21 cellular contexts compared by ENCODE assay signal in the genomic region with DNA sequence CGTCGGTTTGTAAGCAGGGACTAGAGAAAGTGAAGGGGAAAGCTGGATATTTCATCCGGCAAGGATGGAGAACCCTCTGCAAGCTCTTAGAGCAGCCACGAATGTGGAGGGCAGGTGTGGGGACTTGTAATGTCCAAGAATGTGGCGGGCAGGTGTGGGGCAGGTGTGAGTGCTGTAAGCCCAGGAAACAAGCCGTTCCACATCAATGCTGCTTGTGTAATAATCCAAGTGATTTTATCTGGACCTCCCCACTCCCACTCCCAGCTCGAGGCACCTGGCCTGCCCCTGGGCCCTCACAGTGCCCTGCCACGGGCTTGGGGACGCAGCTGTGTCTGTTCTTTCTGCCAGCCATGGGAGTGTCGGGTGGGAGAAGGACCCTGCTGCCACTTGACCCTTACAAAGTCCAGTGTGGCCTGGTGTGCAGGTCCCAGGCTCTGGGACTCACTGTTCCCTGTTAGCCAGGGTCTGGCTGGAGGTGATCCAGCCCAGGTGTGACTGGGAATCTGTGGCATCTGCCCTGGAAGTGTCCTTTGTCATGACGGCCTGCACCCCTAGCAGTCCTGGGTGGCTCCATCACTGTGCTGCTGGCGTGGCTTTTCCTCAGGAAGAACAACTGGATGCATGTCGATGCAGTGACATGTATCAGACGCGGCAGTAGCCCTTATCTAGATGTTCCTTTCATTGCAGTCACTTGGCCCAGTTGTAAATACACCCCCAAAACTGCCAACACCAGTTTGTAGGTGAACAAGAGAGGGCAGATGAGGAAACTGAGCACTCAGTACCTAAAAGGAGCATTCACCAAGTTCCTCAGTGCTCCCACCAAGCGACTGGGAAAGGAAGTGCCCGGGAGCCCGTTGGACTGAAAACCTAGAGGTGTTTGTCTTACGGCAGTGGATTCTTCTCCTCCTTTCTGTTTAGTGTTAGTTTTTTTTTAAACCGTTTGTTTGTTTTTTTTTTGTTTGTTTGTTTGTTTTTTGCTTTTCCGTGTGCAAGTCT. TPM values are rescaled to one million over a fixed set of nuclear protein-coding genes. Genes with fewer than 3 reads are reported as not detected.
A peak's percentile ranks its signal among the peaks of the same experiment; 100 is the strongest.
DNase-seq lines count a peak whose midpoint lies in the region; ATAC-seq, FAIRE-seq and TF ChIP-seq lines count a peak whose summit lies in the region.
"Had no signal": no experiment of that assay in that cellular context is flagged by ENCODE, and none has a peak within 500 bp of the region (broad histone marks: within the 10 kb centered on the region; RNA-seq: fewer than 3 reads in every experiment).

No MANE protein-coding gene starts in this region.

- no peak overlapping the region for H3K9ac ChIP-seq in HepG2 (ENCODE audit: insufficient read depth, low read depth, low read length)
- H3K9ac ChIP-seq: SK-N-SH had no signal

- in situ Hi-C loops in HepG2 (cut with HindIII; ENCODE audit: extremely low pct_ligation_motif_present, low pct_unique_long_range_greater_than_20kb) (no loop called here), SK-MEL-5 (cut with HindIII; ENCODE audit: low pct_unique_long_range_greater_than_20kb, low sequenced_read_pairs) (no loop called here)

- H3K27ac Mint-ChIP-seq in neural crest cell (ENCODE audit: unreplicated experiment): peak overlapping the region; percentile 81
- H3K27ac Mint-ChIP-seq: CD4-positive, alpha-beta T cell had no signal

- peaks cover 7% of the 10 kb centered on the region for H3K4me1 Mint-ChIP-seq in neural crest cell

- DNase-seq in HepG2 (ENCODE audit: low spot score) (no peak), right lobe of liver (no peak), SK-MEL-5 (ENCODE audit: low read depth, low spot score) (peak; percentile 11), neural crest cell (ENCODE audit: low read depth, low spot score) (no peak), small intestine (no peak), NAMALWA (ENCODE audit: low spot score) (no peak), NCI-H2227 treated with DMSO at 0.1 percent for 48 hours (lab: John Stamatoyannopoulos, UW) (no peak)
- DNase-seq: CD4-positive, alpha-beta T cell; DND-41; MM.1S; NCI-H1092 treated with DMSO at 0.1 percent for 48 hours; NCI-H1694 treated with DMSO at 0.1 percent for 48 hours; NCI-H2171; NCI-H446 treated with DMSO at 0.1 percent for 48 hours; NCI-H82; OCI-M1; SK-N-SH had no signal

- CTCF ChIA-PET in HepG2 (lab: Yijun Ruan, JAX; ENCODE audit: low intra/inter-chr PET ratio, low total read pairs): no interaction called here

- ATAC-seq in HepG2 (peak; percentile 50), right lobe of liver (no peak), HG02885 (IDR thresholded peaks at IDR 0.05; ENCODE audit: poor library complexity, unreplicated experiment) (no peak)
- ATAC-seq: A549 had no signal

- H3K4me1 ChIP-seq in HepG2 (ENCODE audit: insufficient read depth, low read length) (no peaks in the 10 kb centered on the region), right lobe of liver (no peaks in the 10 kb centered on the region), small intestine (ENCODE audit: control insufficient read depth in 2 of 2, insufficient read depth in 1 of 2, low read depth in 1 of 2, low read length in 1 of 2) (no peaks in the 10 kb centered on the region)
- H3K4me1 ChIP-seq: A549, HAP-1 had no signal

- H3K27me3 Mint-ChIP-seq in neural crest cell (ENCODE audit: low read depth): no peaks in the 10 kb centered on the region

- H3K4me3 ChIP-seq in HepG2 (replicated peaks in 1 of 3; ENCODE audit: insufficient read depth in 1 of 3, low read depth in 2 of 3, low read length in 3 of 3): no peak overlapping the region
- no peak overlapping the region for H3K4me3 ChIP-seq in right lobe of liver
- no peak overlapping the region for H3K4me3 ChIP-seq in small intestine (ENCODE audit: low read depth in 1 of 2, low read length in 2 of 2)
- H3K4me3 ChIP-seq: A549, HAP-1 had no signal

- H3K4me2 ChIP-seq in HepG2 (ENCODE audit: low read depth, low read length): no peak overlapping the region
- H3K4me2 ChIP-seq: A549, SK-N-SH had no signal

- H3K36me3 Mint-ChIP-seq in neural crest cell (ENCODE audit: low read depth): peaks cover 2% of the 10 kb centered on the region

- POLR2A ChIA-PET in HepG2 (lab: Yijun Ruan, JAX): no interaction called here

- no peak overlapping the region for H3K4me3 Mint-ChIP-seq in neural crest cell
- H3K4me3 Mint-ChIP-seq: CD4-positive, alpha-beta T cell had no signal

- 24% methylated on average over 21 of the region's 21 CpGs for WGBS in HepG2 (ENCODE audit: low lambda C conversion rate)
- 49% methylated on average over 13 of the region's 21 CpGs for WGBS in right lobe of liver (ENCODE audit: insufficient coverage, low coverage, low lambda C conversion rate, missing lambda C conversion rate)
- WGBS in small intestine, 3 donors: 75 to 81% (median 79%) methylated on average over 21 of the region's 21 CpGs

- H4K20me1 ChIP-seq in HepG2 (ENCODE audit: insufficient read depth, low read length): no peaks in the 10 kb centered on the region

- H2AFZ ChIP-seq in HepG2 (ENCODE audit: low read length): no peak overlapping the region

- TF ChIP-seq CTCF in HepG2 (CRISPR knock-in tag; IDR thresholded peaks at IDR 0.05) (no peak), right lobe of liver (IDR thresholded peaks at IDR 0.05) (no peak), neural crest cell (conservative IDR thresholded peaks at IDR 0.05) (no peak)

- TF ChIP-seq POLR2A in HepG2 (IDR thresholded peaks at IDR 0.05; ENCODE audit: insufficient read depth in 1 of 2, low read depth in 2 of 2, low read length in 2 of 2): no peak
- no peak for TF ChIP-seq POLR2A in right lobe of liver (IDR thresholded peaks at IDR 0.05)

- H3K27ac ChIP-seq in HepG2 (ENCODE audit: extremely low read length, insufficient read depth, low read length): no peak overlapping the region
- no peak overlapping the region for H3K27ac ChIP-seq in right lobe of liver
- no peak overlapping the region for H3K27ac ChIP-seq in small intestine (ENCODE audit: low read depth in 1 of 2, low read length in 1 of 2)
- H3K27ac ChIP-seq: A549 had no signal

- BruUV-seq in HepG2 (replicated peaks; lab: Mats Ljungman, UMichigan): no TSS peak

- no peaks in the 10 kb centered on the region for H3K36me3 ChIP-seq in HepG2 (replicated peaks in 1 of 2; ENCODE audit: control insufficient read depth in 1 of 2, insufficient read depth in 2 of 2, low read length in 2 of 2)
- no peaks in the 10 kb centered on the region for H3K36me3 ChIP-seq in right lobe of liver
- H3K36me3 ChIP-seq in small intestine (ENCODE audit: control insufficient read depth in 2 of 2, insufficient read depth in 2 of 2, low read length in 2 of 2): no peaks in the 10 kb centered on the region
- H3K36me3 ChIP-seq: HAP-1 had no signal

- no peak for TF ChIP-seq RAD21 in HepG2 (CRISPR knock-in tag; IDR thresholded peaks at IDR 0.05)

- H3K27me3 ChIP-seq in HepG2 (ENCODE audit: control insufficient read depth in 1 of 2, insufficient read depth in 2 of 2, low read length in 2 of 2) (no peaks in the 10 kb centered on the region), right lobe of liver (no peaks in the 10 kb centered on the region), small intestine (ENCODE audit: control insufficient read depth in 2 of 2, insufficient read depth in 2 of 2, low read length in 2 of 2) (peaks cover 0 to 2% of the 10 kb centered on the region in 2 donors)

- no peaks in the 10 kb centered on the region for H3K79me2 ChIP-seq in HepG2 (ENCODE audit: insufficient read depth, low read length)

- H3K9me3 ChIP-seq in HepG2 (ENCODE audit: low read length) (no peaks in the 10 kb centered on the region), right lobe of liver (no peaks in the 10 kb centered on the region), small intestine (ENCODE audit: control insufficient read depth, low read depth) (no peaks in the 10 kb centered on the region)
- H3K9me3 ChIP-seq: A549, HAP-1, SK-N-SH had no signal

- intact Hi-C loops in HepG2 (cut with micrococcal nuclease; ENCODE audit: unreplicated experiment): no loop called here
- intact Hi-C loops in right lobe of liver (cut with DNase I): no loop called here

- FAIRE-seq in HepG2 (lab: Jason Lieb, UNC) (no peak), small intestine (lab: Jason Lieb, UNC) (no peak)
- FAIRE-seq: A549 had no signal

- no peak for TF ChIP-seq EP300 in HepG2 (IDR thresholded peaks at IDR 0.05; ENCODE audit: low read depth in 2 of 2, low read length in 2 of 2)
- no peak for TF ChIP-seq EP300 in HepG2 (CRISPR knock-in tag; IDR thresholded peaks at IDR 0.05; ENCODE audit: borderline replicate concordance)

- no peaks in the 10 kb centered on the region for H3K9me3 Mint-ChIP-seq in neural crest cell

TF ChIP-seq in HepG2, 621 proteins besides CTCF, POLR2A, EP300 and RAD21 (continues in another document):
- TF ChIP-seq ZNF274 (CRISPR knock-in tag; IDR thresholded peaks at IDR 0.05): no peak

RNA-seq across cellular contexts. Expression of a gene that starts 43.0 kb away (rescaled TPM):
- total RNA-seq in HepG2 (2016; rRNA removed; fragmentation: Illumina TruSeq; extraction: Trizol) (not detected in 2 replicates), right lobe of liver (not detected), neural crest cell (197 and 201 TPM in 2 replicates)
- not detected in 2 replicates for total RNA-seq in HepG2 (2016; cell fraction: cytosol; rRNA removed; fragmentation: Illumina TruSeq; extraction: Trizol; ENCODE audit: low read depth)
- not detected in 2 replicates for total RNA-seq in HepG2 (2016; cell fraction: insoluble cytoplasmic fraction; rRNA removed; fragmentation: Illumina TruSeq; extraction: Trizol)
- not detected in 2 replicates for total RNA-seq in HepG2 (2016; cell fraction: membrane; rRNA removed; fragmentation: Illumina TruSeq; extraction: Trizol)
- total RNA-seq in HepG2 (2016; cell fraction: nucleus; rRNA removed; fragmentation: Illumina TruSeq; extraction: Trizol): not detected in 2 replicates
- polyA plus RNA-seq in HepG2 (2011; rRNA removed) (not detected in 2 replicates), small intestine (under 1 TPM in 2 of 3 donors, not detected in 1; 0.03 to 0.27 TPM)
- polyA plus RNA-seq in HepG2 (2011; cell fraction: cytosol; rRNA removed): not detected in 2 replicates
- not detected in 2 replicates for polyA plus RNA-seq in HepG2 (2011; cell fraction: nucleus; rRNA removed)
- not detected in 2 replicates for polyA plus RNA-seq in HepG2 (2012)
- not detected in 2 replicates for polyA plus RNA-seq in HepG2 (2016; cell fraction: cytosol; fragmentation: Illumina TruSeq; extraction: Trizol; ENCODE audit: low read depth)
- not detected in 2 replicates for polyA plus RNA-seq in HepG2 (2016; cell fraction: insoluble cytoplasmic fraction; fragmentation: Illumina TruSeq; extraction: Trizol; ENCODE audit: low read depth)
- polyA plus RNA-seq in HepG2 (2016; cell fraction: membrane; fragmentation: Illumina TruSeq; extraction: Trizol; ENCODE audit: low read depth): not detected in 2 replicates
- polyA plus RNA-seq in HepG2 (2016; cell fraction: nucleus; fragmentation: Illumina TruSeq; extraction: Trizol; ENCODE audit: insufficient read depth, low read depth): not detected in 2 replicates
- polyA minus RNA-seq in HepG2 (2011; rRNA and poly(A)+ RNA removed; ENCODE audit: low replicate concordance): not detected in 2 replicates
- polyA minus RNA-seq in HepG2 (2011; cell fraction: cytosol; rRNA and poly(A)+ RNA removed): not detected in 2 replicates
- not detected in 2 replicates for polyA minus RNA-seq in HepG2 (2011; cell fraction: nucleus; rRNA and poly(A)+ RNA removed)
- total RNA-seq in SK-MEL-5 (2014; rRNA removed; shearing (Covaris generic)): not detected in 2 replicates
- polyA plus RNA-seq in SK-MEL-5 (2015; cell fraction: cytosol; rRNA removed): 0.01 TPM in 1 of 2 replicates, not detected in the other
- not detected in 2 replicates for polyA plus RNA-seq in SK-MEL-5 (2015; cell fraction: nucleus; rRNA removed)
- total RNA-seq: CD4-positive, alpha-beta T cell; G401 had no signal
- polyA plus RNA-seq: A549 had no signal

Comparison
In these comparisons a context has a peak if more than half of its experiments do, and no peak if none do; other contexts are left out.
1. RNA of a gene that starts 43.0 kb away (total RNA-seq): 197 to 201 TPM in neural crest cell; not detected in HepG2, not detected in right lobe of liver and not detected in SK-MEL-5; every median in the first group is over 100 times any median in the second.